Comparison of ENCODE assay signal across 11 cellular contexts in the genomic region with DNA sequence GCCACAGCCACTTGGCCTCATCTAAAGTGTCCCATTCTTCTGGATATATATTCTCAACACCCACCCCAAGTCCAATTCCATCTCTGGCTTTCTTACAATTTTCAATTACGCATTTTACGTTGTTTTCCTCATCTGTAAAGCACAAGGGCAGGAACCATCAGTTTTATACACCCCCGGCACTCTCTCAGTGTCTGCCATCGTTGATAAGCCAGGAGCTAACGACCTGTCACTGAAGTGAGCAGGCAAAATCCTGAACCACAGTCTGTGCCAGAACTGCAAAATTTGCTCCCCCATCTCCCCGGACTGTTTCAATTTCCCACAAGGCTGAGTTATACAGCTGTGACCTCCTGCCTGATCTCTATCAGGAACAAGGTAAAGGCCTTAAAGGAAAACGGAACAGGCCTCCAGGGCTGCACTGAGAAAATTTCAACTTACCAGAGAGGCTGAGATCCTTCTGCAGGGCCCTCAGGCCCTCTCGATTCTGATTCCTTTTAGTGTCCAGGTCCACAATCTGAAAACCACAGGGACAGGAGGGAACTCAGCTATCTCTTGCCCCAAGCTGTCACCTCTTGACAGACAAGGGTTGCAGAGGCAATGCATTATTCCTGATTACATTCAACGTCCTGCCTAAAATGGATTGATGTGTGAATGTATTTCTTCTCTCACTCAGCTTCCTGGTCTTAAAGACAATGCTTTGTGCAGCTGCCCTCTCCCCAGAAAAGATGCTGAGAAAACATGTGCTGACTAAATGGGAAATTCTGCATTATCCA. TPM values are rescaled to one million over a fixed set of nuclear protein-coding genes. Genes with fewer than 3 reads are reported as not detected.
A peak's percentile ranks its signal among the peaks of the same experiment; 100 is the strongest.
DNase-seq lines count a peak whose midpoint lies in the region; ATAC-seq and TF ChIP-seq lines count a peak whose summit lies in the region.
"Had no signal": no experiment of that assay in that cellular context is flagged by ENCODE, and none has a peak within 500 bp of the region (broad histone marks: within the 10 kb centered on the region; RNA-seq: fewer than 3 reads in every experiment).

No MANE protein-coding gene starts in this region.

- H3K27me3 Mint-ChIP-seq in H9 (ENCODE audit: low read depth): peaks cover 17% of the 10 kb centered on the region
- H3K27me3 Mint-ChIP-seq in activated CD4-positive, alpha-beta memory T cell treated with anti-CD3 and anti-CD28 coated beads, Interleukin-2, amount 10 ng/mL, durations not matched to agents 7 days and 5 days: peaks cover 2% of the 10 kb centered on the region
- H3K27me3 Mint-ChIP-seq in immature natural killer cell (ENCODE audit: low read depth in 3 of 3): peaks cover 5 to 12% (median 9%) of the 10 kb centered on the region in 3 donors

- intact Hi-C loops in A673 (cut with micrococcal nuclease; ENCODE audit: unreplicated experiment): no loop called here

- no peak overlapping the region for H3K4ac ChIP-seq in H9 (ENCODE audit: low read depth, low read length)

- CTCF ChIA-PET in A673 (lab: Charles Lee): no interaction called here
- CTCF ChIA-PET in activated CD4-positive, alpha-beta memory T cell treated with anti-CD3 and anti-CD28 coated beads, Interleukin-2, amount 10 ng/mL, durations not matched to agents 7 days and 5 days (lab: Charles Lee): interaction anchor here (0.8 to 4.1 kb wide), 7 partner anchors 10 to 127 kb away, joined by 3 to 49 read pairs (median 6); no protein-coding TSS in a partner anchor

- no peak overlapping the region for H3K9ac ChIP-seq in H9 (ENCODE audit: extremely low read depth, insufficient read length, low read length)

- peak overlapping the region; percentile 98 for H3K4me3 ChIP-seq in A673 (ENCODE audit: low read depth, low read length, poor library complexity, severe bottlenecking)

- no peak overlapping the region for H4K91ac ChIP-seq in H9 (ENCODE audit: insufficient read length, low read depth, low read length)

- no peak overlapping the region for H2AK5ac ChIP-seq in H9 (ENCODE audit: insufficient read length, low read length)

- 100% methylated on average over 2 of the region's 9 CpGs for WGBS in H9 (ENCODE audit: extremely low coverage, insufficient read length, low lambda C conversion rate)

- no peak overlapping the region for H4K8ac ChIP-seq in H9 (replicated peaks; ENCODE audit: insufficient read length, low read depth, low read length)

- H3K27ac Mint-ChIP-seq in H9 (peak overlapping the region in 1 of 3 experiments; percentile 14; a peak in 1 of 7 replicates), immature natural killer cell (peak overlapping the region in 4 of 6 donors; percentile 6 to 87 (median 41))
- H3K27ac Mint-ChIP-seq in activated CD4-positive, alpha-beta memory T cell treated with anti-CD3 and anti-CD28 coated beads, Interleukin-2, amount 10 ng/mL, durations not matched to agents 7 days and 5 days: no peak overlapping the region

- no peaks in the 10 kb centered on the region for H4K20me1 ChIP-seq in H9 (ENCODE audit: control insufficient read depth, insufficient read depth, insufficient read length)

- H2BK15ac ChIP-seq in H9 (ENCODE audit: low read depth, low read length): no peak overlapping the region

- no peak overlapping the region for H3T11ph ChIP-seq in H9 (ENCODE audit: low read length)

- no peak overlapping the region for H3K27ac ChIP-seq in A673 (ENCODE audit: low read depth, low read length, poor library complexity, severe bottlenecking)
- H3K27ac ChIP-seq in H9 (ENCODE audit: insufficient read length, low read depth, low read length): no peak overlapping the region
- H3K27ac ChIP-seq: lower lobe of right lung had no signal

- POLR2A ChIA-PET in A673 (lab: Charles Lee; ENCODE audit: low non-redundant PET): no interaction called here
- POLR2A ChIA-PET in activated CD4-positive, alpha-beta memory T cell treated with anti-CD3 and anti-CD28 coated beads, Interleukin-2, amount 10 ng/mL, durations not matched to agents 7 days and 5 days (lab: Charles Lee): interaction anchor here (1.7 kb wide), 1 partner anchor 18 kb away, joined by 5 read pairs; a partner anchor contains a TSS

- H3K18ac ChIP-seq in H9 (ENCODE audit: insufficient read length, low read depth, low read length): no peak overlapping the region

- peaks cover 10% of the 10 kb centered on the region for H3K79me1 ChIP-seq in H9 (ENCODE audit: insufficient read depth, low read depth, low read length, poor library complexity, severe bottlenecking)

- no peak overlapping the region for H2BK12ac ChIP-seq in H9 (ENCODE audit: insufficient read length, low read depth, low read length)

- H3K9me3 Mint-ChIP-seq in H9: no peaks in the 10 kb centered on the region; a peak in 2 of 5 replicates
- no peaks in the 10 kb centered on the region for H3K9me3 Mint-ChIP-seq in activated CD4-positive, alpha-beta memory T cell treated with anti-CD3 and anti-CD28 coated beads, Interleukin-2, amount 10 ng/mL, durations not matched to agents 7 days and 5 days
- no peaks in the 10 kb centered on the region for H3K9me3 Mint-ChIP-seq in immature natural killer cell

- H4K5ac ChIP-seq in H9 (ENCODE audit: insufficient read length, low read depth, low read length): no peak overlapping the region

- no peak overlapping the region for H2BK120ac ChIP-seq in H9 (ENCODE audit: low read depth, low read length, poor library complexity, severe bottlenecking)

- H3K56ac ChIP-seq in H9 (ENCODE audit: insufficient read length, low read depth, low read length): no peak overlapping the region

- no peak overlapping the region for H2BK20ac ChIP-seq in H9 (ENCODE audit: low read depth, low read length, poor library complexity, severe bottlenecking)

- no peak for ATAC-seq in GM19463 (IDR thresholded peaks at IDR 0.05; ENCODE audit: unreplicated experiment)
- no peak for ATAC-seq in GM19023 (IDR thresholded peaks at IDR 0.05; ENCODE audit: unreplicated experiment)
- ATAC-seq: lower lobe of right lung had no signal

- no peak for TF ChIP-seq CTCF in A673 (conservative IDR thresholded peaks at IDR 0.05; ENCODE audit: low read depth, low read length)
- no peak for TF ChIP-seq CTCF in H9 (conservative IDR thresholded peaks at IDR 0.05)

- peaks cover 7% of the 10 kb centered on the region for H3K23me2 ChIP-seq in H9 (ENCODE audit: insufficient read length, low read depth, low read length, poor library complexity, severe bottlenecking)

- H3K4me1 Mint-ChIP-seq in H9 (peaks cover 9 to 11% of the 10 kb centered on the region in 2 experiments), immature natural killer cell (peaks cover 28 to 38% of the 10 kb centered on the region in 2 donors)
- H3K4me1 Mint-ChIP-seq in activated CD4-positive, alpha-beta memory T cell treated with anti-CD3 and anti-CD28 coated beads, Interleukin-2, amount 10 ng/mL, durations not matched to agents 7 days and 5 days: peaks cover 29% of the 10 kb centered on the region

- no peak for DNase-seq in A673 (ENCODE audit: low spot score)
- DNase-seq in H9: no peak
- DNase-seq in activated CD4-positive, alpha-beta memory T cell treated with anti-CD3 and anti-CD28 coated beads, Interleukin-2, amount 10 ng/mL, durations not matched to agents 7 days and 5 days: no peak
- no peak for DNase-seq in immature natural killer cell
- no peak for DNase-seq in kidney glomerular epithelial cell (lab: John Stamatoyannopoulos, UW)
- DNase-seq in NCI-H146 treated with DMSO at 0.1 percent for 48 hours (lab: John Stamatoyannopoulos, UW; ENCODE audit: unreplicated experiment): no peak
- DNase-seq: lower lobe of right lung, NCI-H2171 had no signal

- no peak overlapping the region for H3K4me2 ChIP-seq in H9 (ENCODE audit: insufficient read depth, insufficient read length, low read length)

- BruUV-seq in A673 (replicated peaks; lab: Mats Ljungman, UMichigan): no TSS peak

- H3K4me3 Mint-ChIP-seq in H9 (peak overlapping the region; percentile 98 to 99), immature natural killer cell (peak overlapping the region in 4 of 5 donors; percentile 90 to 99 (median 97))
- peak overlapping the region; percentile 96 for H3K4me3 Mint-ChIP-seq in activated CD4-positive, alpha-beta memory T cell treated with anti-CD3 and anti-CD28 coated beads, Interleukin-2, amount 10 ng/mL, durations not matched to agents 7 days and 5 days

- H3K36me3 ChIP-seq in A673 (ENCODE audit: insufficient read depth, low read length, poor library complexity, severe bottlenecking): peaks cover 38% of the 10 kb centered on the region

- H2AFZ ChIP-seq in H9 (ENCODE audit: low read length): no peak overlapping the region

- no peak overlapping the region for H3K14ac ChIP-seq in H9 (ENCODE audit: insufficient read depth, low read length)

- H3K4me1 ChIP-seq in A673 (ENCODE audit: insufficient read depth, low read length, poor library complexity, severe bottlenecking) (peaks cover 15% of the 10 kb centered on the region), H9 (ENCODE audit: insufficient read depth, low read length) (no peaks in the 10 kb centered on the region)

- no peak overlapping the region for H3K23ac ChIP-seq in H9 (ENCODE audit: insufficient read length, low read depth, low read length)

- peaks cover 5% of the 10 kb centered on the region for H3K27me3 ChIP-seq in A673 (replicated peaks; ENCODE audit: insufficient read depth, low read depth, low read length, poor library complexity)
- no peaks in the 10 kb centered on the region for H3K27me3 ChIP-seq in H9 (ENCODE audit: insufficient read depth, low read length)
- H3K27me3 ChIP-seq: tibial nerve had no signal

- H3K36me3 Mint-ChIP-seq in H9 (ENCODE audit: insufficient read depth in 1 of 3, low read depth in 3 of 3) (peaks cover 38 to 51% (median 47%) of the 10 kb centered on the region in 3 experiments), immature natural killer cell (peaks cover 11 to 27% (median 23%) of the 10 kb centered on the region in 3 donors)
- peaks cover 48% of the 10 kb centered on the region for H3K36me3 Mint-ChIP-seq in activated CD4-positive, alpha-beta memory T cell treated with anti-CD3 and anti-CD28 coated beads, Interleukin-2, amount 10 ng/mL, durations not matched to agents 7 days and 5 days (ENCODE audit: low read depth)

- H3K9me3 ChIP-seq in A673 (ENCODE audit: low read depth, low read length, poor library complexity, severe bottlenecking): no peaks in the 10 kb centered on the region
- H3K9me3 ChIP-seq in H9 (ENCODE audit: control insufficient read depth, low read depth, low read length): no peaks in the 10 kb centered on the region
- H3K9me3 ChIP-seq: lower lobe of right lung had no signal

- peaks cover 5% of the 10 kb centered on the region; the same call in 1 of the 2 replicates for H3K79me2 ChIP-seq in H9 (ENCODE audit: insufficient read depth, low read length)

- no peak overlapping the region for H2BK5ac ChIP-seq in H9 (ENCODE audit: insufficient read length, low read length)

RNA-seq across cellular contexts. Expression of a gene that starts 1.8 kb away (rescaled TPM):
- 18.7 and 24.3 TPM in 2 replicates for total RNA-seq in A673 (2021)
- total RNA-seq in H9 (2021): 31.1 and 32.2 TPM in 2 replicates
- 10 to 100 TPM; 10.8 TPM for total RNA-seq in activated CD4-positive, alpha-beta memory T cell treated with anti-CD3 and anti-CD28 coated beads, Interleukin-2, amount 10 ng/mL, durations not matched to agents 7 days and 5 days
- 10 to 100 TPM; 11.9 to 26.0 (median 18.6) TPM for polyA plus RNA-seq in immature natural killer cell

RNA-seq across cellular contexts. Expression of a gene that starts 17.9 kb away (rescaled TPM):
- total RNA-seq in A673 (2021) (0.04 TPM in 1 of 2 replicates, not detected in the other), H9 (2021) (1.3 and 1.5 TPM in 2 replicates)
- not detected for total RNA-seq in activated CD4-positive, alpha-beta memory T cell treated with anti-CD3 and anti-CD28 coated beads, Interleukin-2, amount 10 ng/mL, durations not matched to agents 7 days and 5 days
- not detected for polyA plus RNA-seq in immature natural killer cell
- total RNA-seq: tibial nerve had no signal
